18 cellular contexts compared by ENCODE assay signal in genomic region chr11:88152381-88152780, GRCh38.
"Had no signal": no experiment of that assay in that cellular context is flagged by ENCODE, and none has a peak within 500 bp of the region (broad histone marks: within the 10 kb centered on the region; RNA-seq: fewer than 3 reads in every experiment).

No MANE protein-coding gene starts in this region.

- H3K27ac ChIP-seq: neutrophil, sigmoid colon, spleen had no signal

- H3K4me1 ChIP-seq: spleen had no signal

- H3K9me3 Mint-ChIP-seq: activated B cell treated with CpG ODN at 0.5 μM for 24 hours had no signal

- H3K9me3 ChIP-seq: neutrophil, thyroid gland had no signal

- H3K27ac Mint-ChIP-seq: activated B cell treated with CpG ODN at 0.5 μM for 24 hours; activated CD4-positive, alpha-beta T cell treated with anti-CD3 and anti-CD28 coated beads, Interleukin-2, amount 10 ng/mL, durations not matched to agents 24 days and 14 days; activated CD8-positive, alpha-beta T cell treated with anti-CD3 and anti-CD28 coated beads for 36 hours; activated naive CD4-positive, alpha-beta T cell treated with anti-CD3 and anti-CD28 coated beads for 36 hours; activated T-cell treated with anti-CD3 and anti-CD28 coated beads, Interleukin-2, amount 50 U/mL, for 24 hours; natural killer cell; stimulated activated naive B cell treated with anti-CD40 and anti-IgM and Interleukin-4, amounts not matched to agents 10 μg/mL and 1 μg/mL and 100 μg/mL, for 72 hours had no signal

- DNase-seq: activated B cell treated with CpG ODN at 0.5 μM for 24 hours; activated CD4-positive, alpha-beta T cell treated with anti-CD3 and anti-CD28 coated beads, Interleukin-2, amount 10 ng/mL, durations not matched to agents 24 days and 14 days; activated CD8-positive, alpha-beta T cell treated with anti-CD3 and anti-CD28 coated beads for 36 hours; activated naive CD4-positive, alpha-beta T cell treated with anti-CD3 and anti-CD28 coated beads for 36 hours; activated T-cell treated with anti-CD3 and anti-CD28 coated beads, Interleukin-2, amount 50 U/mL, for 24 hours; aorta; cortex of kidney; hippocampal formation; islet precursor cell; left ventricle myocardium superior; natural killer cell; sigmoid colon; spleen; stimulated activated naive B cell treated with anti-CD40 and anti-IgM and Interleukin-4, amounts not matched to agents 10 μg/mL and 1 μg/mL and 100 μg/mL, for 72 hours; T-helper 1 cell; T-helper 9 cell had no signal

- H3K4me1 Mint-ChIP-seq: activated B cell treated with CpG ODN at 0.5 μM for 24 hours; activated CD4-positive, alpha-beta T cell treated with anti-CD3 and anti-CD28 coated beads, Interleukin-2, amount 10 ng/mL, durations not matched to agents 24 days and 14 days; natural killer cell; stimulated activated naive B cell treated with anti-CD40 and anti-IgM and Interleukin-4, amounts not matched to agents 10 μg/mL and 1 μg/mL and 100 μg/mL, for 72 hours had no signal

- H3K36me3 ChIP-seq: neutrophil, sigmoid colon, spleen, thyroid gland had no signal

- H3K4me3 ChIP-seq: sigmoid colon, spleen, thyroid gland had no signal

- H3K4me3 Mint-ChIP-seq: activated B cell treated with CpG ODN at 0.5 μM for 24 hours; activated CD4-positive, alpha-beta T cell treated with anti-CD3 and anti-CD28 coated beads, Interleukin-2, amount 10 ng/mL, durations not matched to agents 24 days and 14 days; activated CD8-positive, alpha-beta T cell treated with anti-CD3 and anti-CD28 coated beads for 36 hours; activated naive CD4-positive, alpha-beta T cell treated with anti-CD3 and anti-CD28 coated beads for 36 hours; activated T-cell treated with anti-CD3 and anti-CD28 coated beads, Interleukin-2, amount 50 U/mL, for 24 hours; natural killer cell; stimulated activated naive B cell treated with anti-CD40 and anti-IgM and Interleukin-4, amounts not matched to agents 10 μg/mL and 1 μg/mL and 100 μg/mL, for 72 hours had no signal

- ATAC-seq: activated CD8-positive, alpha-beta T cell treated with anti-CD3 and anti-CD28 coated beads for 36 hours; left ventricle myocardium superior; natural killer cell; stimulated activated naive B cell treated with anti-CD40 and anti-IgM and Interleukin-4, amounts not matched to agents 10 μg/mL and 1 μg/mL and 100 μg/mL, for 72 hours had no signal

- H3K27me3 ChIP-seq: neutrophil, sigmoid colon, spleen, thyroid gland had no signal
